1 cellular context compared by ENCODE assay signal in genomic region chr17:45088741-45089140, GRCh38.
TF ChIP-seq lines count a peak whose summit lies in the region.

No MANE protein-coding gene starts in this region.

TF ChIP-seq in HCT116, 20 proteins besides CTCF, POLR2A, EP300 and RAD21 (continued from another document):
- TF ChIP-seq REST (IDR thresholded peaks at IDR 0.05; ENCODE audit: low read depth), result no peak
- no peak for TF ChIP-seq TCF7L2 (IDR thresholded peaks at IDR 0.05; ENCODE audit: borderline replicate concordance, extremely low read depth, insufficient read depth, insufficient read length)
- TF ChIP-seq EZH2 (IDR thresholded peaks at IDR 0.05), result no peak
- no peak for TF ChIP-seq YY1 (IDR thresholded peaks at IDR 0.05; ENCODE audit: extremely low read depth, insufficient replicate concordance, low read depth, low read length)
- TF ChIP-seq FOSL1 (IDR thresholded peaks at IDR 0.05; ENCODE audit: low read depth), result no peak
- TF ChIP-seq ZNF274 (IDR thresholded peaks at IDR 0.05; ENCODE audit: low read depth, low read length), result no peak
- no peak for TF ChIP-seq SIN3A (IDR thresholded peaks at IDR 0.05; ENCODE audit: low read depth)
- no peak for TF ChIP-seq JUND (IDR thresholded peaks at IDR 0.05)
